8 cellular contexts compared by ENCODE assay signal in genomic region chr11:74948898-74949747, GRCh38. TPM values are rescaled to one million over a fixed set of nuclear protein-coding genes. Genes with fewer than 3 reads are reported as not detected.
DNase-seq lines count a peak whose midpoint lies in the region; ATAC-seq and TF ChIP-seq lines count a peak whose summit lies in the region.

SPCS2 (plus strand) TSS chr11:74949266; CDS start chr11:74949286, 20 bp downstream.
XRRA1 (minus strand) TSS chr11:74949091; CDS start chr11:74940878, 8,213 bp downstream.

- peaks cover 47% of the 10 kb centered on the region for H3K4me1 Mint-ChIP-seq in activated naive CD8-positive, alpha-beta T cell treated with anti-CD3 and anti-CD28 coated beads for 36 hours
- peaks cover 10% of the 10 kb centered on the region for H3K4me1 Mint-ChIP-seq in glutamatergic neuron (ENCODE audit: low read depth, unreplicated experiment)

- peaks cover 64% of the 10 kb centered on the region for H3K79me2 ChIP-seq in osteoblast (ENCODE audit: insufficient read depth, low read length)

- H3K27ac Mint-ChIP-seq in activated naive CD8-positive, alpha-beta T cell treated with anti-CD3 and anti-CD28 coated beads for 36 hours: peak within 1 kb of the TSS; percentile 97
- peak within 1 kb of the TSS; percentile 98 for H3K27ac Mint-ChIP-seq in glutamatergic neuron (ENCODE audit: unreplicated experiment)

- H3K27me3 ChIP-seq in osteoblast (ENCODE audit: insufficient read depth, low read length) (no peaks in the 10 kb centered on the region), thoracic aorta (replicated peaks; ENCODE audit: insufficient read depth) (no peaks in the 10 kb centered on the region)

- no peaks in the 10 kb centered on the region for H3K9me3 Mint-ChIP-seq in activated naive CD8-positive, alpha-beta T cell treated with anti-CD3 and anti-CD28 coated beads for 36 hours
- peaks cover 4% of the 10 kb centered on the region for H3K9me3 Mint-ChIP-seq in glutamatergic neuron (ENCODE audit: unreplicated experiment)

- H3K36me3 ChIP-seq in osteoblast (ENCODE audit: insufficient read depth, low read length) (peaks cover 2% of the 10 kb centered on the region), thoracic aorta (peaks cover 8% of the 10 kb centered on the region)

- peaks cover 35% of the 10 kb centered on the region for H4K20me1 ChIP-seq in osteoblast (ENCODE audit: insufficient read depth, low read length)

- no peaks in the 10 kb centered on the region for H3K27me3 Mint-ChIP-seq in activated naive CD8-positive, alpha-beta T cell treated with anti-CD3 and anti-CD28 coated beads for 36 hours
- H3K27me3 Mint-ChIP-seq in glutamatergic neuron (ENCODE audit: unreplicated experiment): peaks cover 9% of the 10 kb centered on the region

- H2AFZ ChIP-seq in osteoblast (ENCODE audit: low read length): peak within 1 kb of the TSS; percentile 95

- H3K4me2 ChIP-seq in osteoblast (ENCODE audit: insufficient read depth, low read length): peak within 1 kb of the TSS; percentile 84

- ATAC-seq in HG02610 (IDR thresholded peaks at IDR 0.05; ENCODE audit: unreplicated experiment): peak; percentile 92
- ATAC-seq in thoracic aorta (ENCODE audit: insufficient number of reproducible peaks, low FRiP score, low read depth): peak; percentile 94

- peaks cover 21% of the 10 kb centered on the region for H3K4me1 ChIP-seq in osteoblast (ENCODE audit: insufficient read depth, low read length)
- peaks cover 6 to 39% of the 10 kb centered on the region in 2 donors for H3K4me1 ChIP-seq in thoracic aorta (ENCODE audit: control insufficient read depth in 1 of 2, low read depth in 2 of 2)

- H3K9me3 ChIP-seq in osteoblast (ENCODE audit: low read depth, low read length) (no peaks in the 10 kb centered on the region), thoracic aorta (no peaks in the 10 kb centered on the region)

- peak within 1 kb of the TSS; percentile 96 for H3K27ac ChIP-seq in osteoblast (ENCODE audit: low read depth, low read length)
- peak within 1 kb of the TSS; percentile 59 to 67 for H3K27ac ChIP-seq in thoracic aorta

- DNase-seq in NCI-H1092 treated with DMSO at 0.1 percent for 48 hours (lab: John Stamatoyannopoulos, UW) (peak; percentile 99), SKM-1 (lab: John Stamatoyannopoulos, UW; ENCODE audit: unreplicated experiment) (peak; percentile 91), glutamatergic neuron (peak; percentile 99), osteoblast (ENCODE audit: insufficient read length, low spot score, missing footprints) (peak; percentile 95), thoracic aorta (ENCODE audit: low spot score) (peak; percentile 96)
- DNase-seq in activated naive CD8-positive, alpha-beta T cell treated with anti-CD3 and anti-CD28 coated beads for 36 hours: peak; percentile 98

- peaks cover 42% of the 10 kb centered on the region for H3K36me3 Mint-ChIP-seq in activated naive CD8-positive, alpha-beta T cell treated with anti-CD3 and anti-CD28 coated beads for 36 hours
- no peaks in the 10 kb centered on the region for H3K36me3 Mint-ChIP-seq in glutamatergic neuron (ENCODE audit: unreplicated experiment)

- H3K4me3 Mint-ChIP-seq in activated naive CD8-positive, alpha-beta T cell treated with anti-CD3 and anti-CD28 coated beads for 36 hours: peak within 1 kb of the TSS; percentile 99
- H3K4me3 Mint-ChIP-seq in glutamatergic neuron (ENCODE audit: unreplicated experiment): peak within 1 kb of the TSS; percentile 99

- H3K4me3 ChIP-seq in GM08714 (ENCODE audit: low read length): peak within 1 kb of the TSS; percentile 97
- H3K4me3 ChIP-seq in osteoblast (ENCODE audit: insufficient read depth, low read length): peak within 1 kb of the TSS; percentile 85
- peak within 1 kb of the TSS; percentile 97 for H3K4me3 ChIP-seq in thoracic aorta

- TF ChIP-seq CTCF in glutamatergic neuron (IDR thresholded peaks at IDR 0.05; ENCODE audit: partially characterized antibody, unreplicated experiment) (no peak), osteoblast (IDR thresholded peaks at IDR 0.05; ENCODE audit: extremely low read depth, low read depth, low read length) (no peak), thoracic aorta (IDR thresholded peaks at IDR 0.05) (no peak)

RNA-seq across cellular contexts. Expression of gene SPCS2, which starts in this region (rescaled TPM):
- 100 to 1,000 TPM; 137 to 139 TPM for total RNA-seq in activated naive CD8-positive, alpha-beta T cell treated with anti-CD3 and anti-CD28 coated beads for 36 hours
- total RNA-seq in glutamatergic neuron (ENCODE audit: unreplicated experiment): 112 TPM
- total RNA-seq in osteoblast: 10.9 and 43.9 TPM in 2 replicates
- 10 to 100 TPM; 26.7 to 62.3 TPM for total RNA-seq in thoracic aorta

RNA-seq across cellular contexts. Expression of gene XRRA1, which starts in this region (rescaled TPM):
- 10 to 100 TPM; 23.7 to 25.2 TPM for total RNA-seq in activated naive CD8-positive, alpha-beta T cell treated with anti-CD3 and anti-CD28 coated beads for 36 hours
- total RNA-seq in glutamatergic neuron (ENCODE audit: unreplicated experiment) (8.6 TPM), osteoblast (8.0 and 9.8 TPM in 2 replicates), thoracic aorta (100 to 1,000 TPM in 1 of 2 donors, 10 to 100 TPM in 1; 13.1 to 106 TPM)

Comparison
In these comparisons a context has a peak if more than half of its experiments do, and no peak if none do; other contexts are left out.
1. Peak in every context shown above with its lines: DNase-seq, ATAC-seq, H3K4me3 ChIP-seq and H3K27ac ChIP-seq.